In the genomic region with DNA sequence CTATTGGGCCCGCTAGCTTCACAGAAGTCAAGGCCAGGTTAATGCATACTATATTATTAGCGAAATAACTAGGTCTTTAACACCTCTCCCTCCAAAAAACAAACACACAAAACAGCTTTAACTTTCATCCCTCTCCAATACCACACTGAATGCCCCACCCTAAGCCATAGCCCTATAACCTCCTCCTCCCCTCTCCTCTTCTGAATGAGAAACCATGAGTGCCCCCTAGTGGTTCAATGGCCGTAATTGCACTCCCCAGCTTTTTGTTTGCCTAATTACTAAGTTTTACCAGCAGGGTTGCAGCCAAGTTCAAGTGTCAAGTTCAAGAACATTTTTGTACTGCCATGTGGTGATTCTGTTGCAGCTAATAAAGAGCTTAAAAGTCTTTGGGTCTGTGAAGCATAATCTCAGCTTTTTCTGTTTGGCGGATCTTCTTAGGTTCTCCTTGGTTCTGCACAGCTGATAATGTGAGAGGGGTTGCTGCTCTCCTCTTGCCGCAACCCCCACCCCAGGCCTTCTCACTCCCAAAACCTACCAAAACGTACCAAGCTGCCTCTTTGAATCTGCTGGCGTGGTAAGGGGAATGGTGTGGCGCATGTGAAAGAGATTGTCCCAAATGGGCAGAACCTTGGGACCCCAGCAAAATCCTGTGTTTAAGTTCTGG, we compare ENCODE assay signal across 8 cellular contexts. TPM values are rescaled to one million over a fixed set of nuclear protein-coding genes. Genes with fewer than 3 reads are reported as not detected.
DNase-seq lines count a peak whose midpoint lies in the region; ATAC-seq and TF ChIP-seq lines count a peak whose summit lies in the region.

No MANE protein-coding gene starts in this region.

- peak; percentile 99 for TF ChIP-seq CTCF in HFFc6 (IDR thresholded peaks at IDR 0.05)
- peak; percentile 76 to 90 (median 86) for TF ChIP-seq CTCF in heart right ventricle (IDR thresholded peaks at IDR 0.05)

- H3K27me3 ChIP-seq in heart right ventricle: no peaks in the 10 kb centered on the region

- H3K4me1 Mint-ChIP-seq in HFFc6 (ENCODE audit: low read depth): peaks cover 66% of the 10 kb centered on the region

- 69 to 71% methylated on average over 8 of the region's 8 CpGs for WGBS in heart right ventricle, 2 donors

- H3K36me3 ChIP-seq in heart right ventricle: no peaks in the 10 kb centered on the region

- H3K4me3 Mint-ChIP-seq in HFFc6: no peak overlapping the region

- ATAC-seq in heart right ventricle: peak; percentile 51 to 81 (median 72)

- H3K4me1 ChIP-seq in heart right ventricle: peaks cover 0 to 6% (median 0%) of the 10 kb centered on the region in 9 donors

- H3K4me3 ChIP-seq in heart right ventricle: no peak overlapping the region

- DNase-seq in ELR (ENCODE audit: low read depth): peak; percentile 91
- peak; percentile 76 for DNase-seq in HFFc6
- peak; percentile 82 to 94 (median 87) for DNase-seq in NCI-H1417 (lab: John Stamatoyannopoulos, UW)
- peak; percentile 57 to 83 for DNase-seq in SW 1271 (lab: John Stamatoyannopoulos, UW)
- DNase-seq in activated naive CD8-positive, alpha-beta T cell treated with anti-CD3 and anti-CD28 coated beads, Interleukin-2, amount 50 U/mL, for 16 hours (ENCODE audit: low read depth, low spot score): peak; percentile 27
- DNase-seq in heart right ventricle: peak; percentile 14 to 66
- peak; percentile 75 for DNase-seq in renal cortical epithelial cell (ENCODE audit: low read depth)
- DNase-seq in mesenteric fat pad (ENCODE audit: low spot score): no peak

- 0 out of 2 replicates have a peak, but pooled peaks cover 4% of the 10 kb centered on the region for H3K36me3 Mint-ChIP-seq in HFFc6 (ENCODE audit: low read depth)

- H3K27me3 Mint-ChIP-seq in HFFc6 (ENCODE audit: insufficient read depth): no peaks in the 10 kb centered on the region

- intact Hi-C loops in heart right ventricle (cut with DNase I): loop anchor here (1.0 to 10.0 kb wide), 11 partner anchors 115 to 505 kb away; partner anchors contain the start of gene CLDN11 (in 3 of the 10)

- no peaks in the 10 kb centered on the region for H3K9me3 ChIP-seq in heart right ventricle

- no peaks in the 10 kb centered on the region for H3K9me3 Mint-ChIP-seq in HFFc6

- peak overlapping the region; percentile 27; the same call in 1 of the 2 replicates for H3K27ac Mint-ChIP-seq in HFFc6

- no peak overlapping the region for H3K27ac ChIP-seq in heart right ventricle

RNA-seq across cellular contexts. Expression of gene RPL22L1, which starts 57.9 kb away (rescaled TPM):
- 100 to 1,000 TPM; 145 to 211 (median 166) TPM for total RNA-seq in HFFc6 (2021; fragmentation: NEBNext Ultra II Directional; extraction: Animal tissue kit (Norgen Biotek cat#: 25700))
- total RNA-seq in heart right ventricle: 10 to 100 TPM in 7 of 10 donors, 1 to 10 TPM in 3; 8.9 to 32.3 (median 11.8) TPM
- polyA plus RNA-seq in heart right ventricle: 10 to 100 TPM; 82.5 to 96.2 TPM
- total RNA-seq in renal cortical epithelial cell: 28.0 and 168 TPM in 2 replicates
- total RNA-seq in mesenteric fat pad: 67.9 TPM
